Comparison of ENCODE assay signal across 18 cellular contexts in genomic region chr6:32146287-32146686, GRCh38. TPM values are rescaled to one million over a fixed set of nuclear protein-coding genes. Genes with fewer than 3 reads are reported as not detected.
DNase-seq lines count a peak whose midpoint lies in the region; ATAC-seq and TF ChIP-seq lines count a peak whose summit lies in the region.
"Had no signal": no experiment of that assay in that cellular context is flagged by ENCODE, and none has a peak within 500 bp of the region (broad histone marks: within the 10 kb centered on the region; RNA-seq: fewer than 3 reads in every experiment).

No MANE protein-coding gene starts in this region.

- ATAC-seq in Panc1 (no peak), HG03442 (IDR thresholded peaks at IDR 0.05; ENCODE audit: unreplicated experiment) (no peak), Right ventricle myocardium inferior (no peak)
- ATAC-seq: activated CD4-positive, alpha-beta T cell treated with anti-CD3 and anti-CD28 coated beads for 36 hours had no signal

- no peaks in the 10 kb centered on the region for H3K9me3 ChIP-seq in Panc1 (ENCODE audit: control insufficient read depth, insufficient read depth, low read depth, low read length)
- H3K9me3 ChIP-seq: SK-N-SH had no signal

- CTCF ChIA-PET in Calu3 (lab: Charles Lee) (interaction anchor here (0.7 kb wide), 1 partner anchor 724 kb away, joined by 3 read pairs; no protein-coding TSS in a partner anchor), Panc1 (lab: Charles Lee) (no interaction called here)

- POLR2A ChIA-PET in Panc1 (lab: Charles Lee) = no interaction called here

- DNase-seq in Calu3 = no peak
- no peak for DNase-seq in Panc1 (ENCODE audit: low read depth, low spot score)
- peak; percentile 21 for DNase-seq in kidney tubule cell (ENCODE audit: low spot score)
- no peak for DNase-seq in NCI-H2107 treated with DMSO at 0.1 percent for 48 hours (lab: John Stamatoyannopoulos, UW; ENCODE audit: unreplicated experiment)
- no peak for DNase-seq in Right ventricle myocardium inferior (ENCODE audit: missing footprints)
- DNase-seq: activated CD4-positive, alpha-beta T cell treated with anti-CD3 and anti-CD28 coated beads for 36 hours; activated CD8-positive, alpha-beta memory T cell treated with anti-CD3 and anti-CD28 coated beads, Interleukin-2, amount 50 U/mL, for 48 hours; CD8-positive, alpha-beta memory T cell; cortex of kidney; erythroblast; KBM-7; NCI-H2081 treated with DMSO at 0.1 percent for 48 hours; NCI-H526 treated with DMSO at 0.1 percent for 48 hours; nucleus accumbens; SK-N-SH; substantia nigra; T1000 had no signal

- H3K9me3 Mint-ChIP-seq in Calu3 (ENCODE audit: low read depth, unreplicated experiment) = peaks cover 2% of the 10 kb centered on the region

- BruUV-seq in Calu3 (replicated peaks; lab: Mats Ljungman, UMichigan) (no TSS peak), Panc1 (replicated peaks; lab: Mats Ljungman, UMichigan) (no TSS peak)

- no peaks in the 10 kb centered on the region for H3K4me1 ChIP-seq in Panc1 (ENCODE audit: control insufficient read depth, insufficient read depth, low read length)

- TF ChIP-seq CTCF in Calu3 (IDR thresholded peaks at IDR 0.05; ENCODE audit: unreplicated experiment) (no peak), Panc1 (IDR thresholded peaks at IDR 0.05) (no peak)

- peaks cover 14% of the 10 kb centered on the region for H3K27me3 Mint-ChIP-seq in Calu3 (ENCODE audit: unreplicated experiment)

- H3K4me1 Mint-ChIP-seq in Calu3 (ENCODE audit: low read depth, unreplicated experiment) = peaks cover 15% of the 10 kb centered on the region

- no peaks in the 10 kb centered on the region for H3K36me3 ChIP-seq in Panc1 (ENCODE audit: control insufficient read depth, insufficient read depth, low read length)

- H3K27ac ChIP-seq in Panc1 (ENCODE audit: low read length) = peak overlapping the region; percentile 39; the same call in 1 of the 2 replicates

- no peaks in the 10 kb centered on the region for H3K36me3 Mint-ChIP-seq in Calu3 (ENCODE audit: insufficient read depth, unreplicated experiment)

- no peak overlapping the region for H3K4me3 ChIP-seq in Panc1 (ENCODE audit: low read depth in 2 of 2, low read length in 2 of 2)

- H3K4me3 Mint-ChIP-seq in Calu3 (ENCODE audit: low read depth, unreplicated experiment) = no peak overlapping the region
- H3K4me3 Mint-ChIP-seq: activated CD4-positive, alpha-beta T cell treated with anti-CD3 and anti-CD28 coated beads for 36 hours had no signal

- H3K27me3 ChIP-seq in Panc1 (ENCODE audit: control insufficient read depth, insufficient read depth, low read length) = no peaks in the 10 kb centered on the region

- peak overlapping the region; percentile 34 for H3K27ac Mint-ChIP-seq in Calu3 (ENCODE audit: unreplicated experiment)
- H3K27ac Mint-ChIP-seq: activated CD4-positive, alpha-beta T cell treated with anti-CD3 and anti-CD28 coated beads for 36 hours had no signal

- in situ Hi-C loops in Panc1 (cut with HindIII; ENCODE audit: low pct_unique_long_range_greater_than_20kb, low sequenced_read_pairs) = no loop called here

- intact Hi-C loops in Calu3 (cut with micrococcal nuclease; ENCODE audit: unreplicated experiment) (no loop called here), Panc1 (cut with micrococcal nuclease; ENCODE audit: unreplicated experiment) (no loop called here), Right ventricle myocardium inferior (cut with DNase I) (no loop called here)

RNA-seq across cellular contexts. Expression of gene PRRT1, which starts 5.5 kb away (rescaled TPM):
- total RNA-seq in Calu3 (2022) (1.7 and 2.9 TPM in 2 replicates), Panc1 (2021; ENCODE audit: unreplicated experiment) (1.3 TPM), Right ventricle myocardium inferior (0.46 TPM)
- 2.7 TPM for polyA plus RNA-seq in Panc1 (2012; ENCODE audit: insufficient read length)

RNA-seq across cellular contexts. Expression of gene PPT2, which starts 7.7 kb away (rescaled TPM):
- total RNA-seq in Calu3 (2022) (29.1 and 31.0 TPM in 2 replicates), Panc1 (2021; ENCODE audit: unreplicated experiment) (20.1 TPM), Right ventricle myocardium inferior (22.8 TPM)
- 15.2 TPM for polyA plus RNA-seq in Panc1 (2012; ENCODE audit: insufficient read length)

RNA-seq across cellular contexts. Expression of gene FKBPL, which starts 16.2 kb away (rescaled TPM):
- total RNA-seq in Calu3 (2022) = 13.8 and 15.6 TPM in 2 replicates
- total RNA-seq in Panc1 (2021; ENCODE audit: unreplicated experiment) = 7.4 TPM
- 6.2 TPM for polyA plus RNA-seq in Panc1 (2012; ENCODE audit: insufficient read length)
- total RNA-seq in Right ventricle myocardium inferior = 2.8 TPM

RNA-seq across cellular contexts. Expression of gene EGFL8, which starts 18.1 kb away (rescaled TPM):
- total RNA-seq in Calu3 (2022) (18.8 and 20.2 TPM in 2 replicates), Panc1 (2021; ENCODE audit: unreplicated experiment) (11.1 TPM), Right ventricle myocardium inferior (7.8 TPM)
- 6.0 TPM for polyA plus RNA-seq in Panc1 (2012; ENCODE audit: insufficient read length)
- polyA plus RNA-seq: CD8-positive, alpha-beta memory T cell had no signal

RNA-seq across cellular contexts. Expression of gene ATF6B, which starts 18.2 kb away (rescaled TPM):
- total RNA-seq in Calu3 (2022) = 185 and 196 TPM in 2 replicates
- total RNA-seq in Panc1 (2021; ENCODE audit: unreplicated experiment) = 127 TPM
- 121 TPM for polyA plus RNA-seq in Panc1 (2012; ENCODE audit: insufficient read length)
- 24.4 TPM for total RNA-seq in Right ventricle myocardium inferior
